29 cellular contexts compared by ENCODE assay signal in genomic region chr12:29212682-29213397, GRCh38.
DNase-seq lines count a peak whose midpoint lies in the region; ATAC-seq and TF ChIP-seq lines count a peak whose summit lies in the region.
"Had no signal": no experiment of that assay in that cellular context is flagged by ENCODE, and none has a peak within 500 bp of the region (broad histone marks: within the 10 kb centered on the region; RNA-seq: fewer than 3 reads in every experiment).

No MANE protein-coding gene starts in this region.

- H3K27me3 ChIP-seq in colonic mucosa (no peaks in the 10 kb centered on the region), muscle layer of duodenum (ENCODE audit: low read depth, low read length) (no peaks in the 10 kb centered on the region), right lobe of liver (no peaks in the 10 kb centered on the region)
- H3K27me3 ChIP-seq: BLaER1, gastroesophageal sphincter, neural progenitor cell, testis had no signal

- POLR2A ChIA-PET in activated CD4-positive, alpha-beta T cell treated with anti-CD3 and anti-CD28 coated beads, Interleukin-2, amount 10 ng/mL, durations not matched to agents 7 days and 5 days (lab: Charles Lee), result no interaction called here

- H3K36me3 ChIP-seq in colonic mucosa (no peaks in the 10 kb centered on the region), muscle layer of duodenum (ENCODE audit: control insufficient read depth in 1 of 2, insufficient read depth in 2 of 2, low read length in 2 of 2) (no peaks in the 10 kb centered on the region), right lobe of liver (no peaks in the 10 kb centered on the region)
- H3K36me3 ChIP-seq: BLaER1, gastroesophageal sphincter, neural progenitor cell had no signal

- H3K9me3 ChIP-seq in colonic mucosa (no peaks in the 10 kb centered on the region), muscle layer of duodenum (ENCODE audit: control insufficient read depth in 1 of 2, low read length in 2 of 2) (no peaks in the 10 kb centered on the region), right lobe of liver (no peaks in the 10 kb centered on the region)
- H3K9me3 ChIP-seq: BLaER1, gastroesophageal sphincter, psoas muscle, testis had no signal

- H3K4me3 ChIP-seq in NB4 (ENCODE audit: low read depth, low read length) (no peak overlapping the region), colonic mucosa (no peak overlapping the region), muscle layer of duodenum (ENCODE audit: low read depth in 1 of 2, low read length in 2 of 2) (no peak overlapping the region), right lobe of liver (no peak overlapping the region)
- H3K4me3 ChIP-seq: BLaER1, gastroesophageal sphincter, GM23338, lung, neural progenitor cell, psoas muscle, testis had no signal

- CTCF ChIA-PET in activated CD4-positive, alpha-beta T cell treated with anti-CD3 and anti-CD28 coated beads, Interleukin-2, amount 10 ng/mL, durations not matched to agents 7 days and 5 days (lab: Charles Lee), result no interaction called here

- 35% methylated on average over 4 of the region's 4 CpGs for WGBS in right lobe of liver (ENCODE audit: insufficient coverage, low coverage, low lambda C conversion rate, missing lambda C conversion rate)

- TF ChIP-seq CTCF in NB4 (IDR thresholded peaks at IDR 0.05; ENCODE audit: low read depth, low read length), result no peak
- TF ChIP-seq CTCF in colonic mucosa (IDR thresholded peaks at IDR 0.05), result no peak
- TF ChIP-seq CTCF in right lobe of liver (IDR thresholded peaks at IDR 0.05), result no peak

- no peaks in the 10 kb centered on the region for H3K9me3 Mint-ChIP-seq in activated CD4-positive, alpha-beta T cell treated with anti-CD3 and anti-CD28 coated beads, Interleukin-2, amount 10 ng/mL, durations not matched to agents 7 days and 5 days
- H3K9me3 Mint-ChIP-seq: activated CD4-positive, alpha-beta memory T cell treated with anti-CD3 and anti-CD28 coated beads, Interleukin-2, amount 10 ng/mL, durations not matched to agents 7 days and 5 days; GM23338; neural progenitor cell had no signal

- H3K27ac ChIP-seq in colonic mucosa (peak overlapping the region; percentile 33), muscle layer of duodenum (ENCODE audit: low read length) (peak overlapping the region; percentile 14), right lobe of liver (no peak overlapping the region)
- H3K27ac ChIP-seq: BLaER1, gastroesophageal sphincter, neural progenitor cell, psoas muscle, testis had no signal

- DNase-seq in EH (ENCODE audit: low read depth) (peak; percentile 67), NB4 (ENCODE audit: low read depth) (peak; percentile 52), colonic mucosa (no peak), KG1 (lab: John Stamatoyannopoulos, UW) (no peak), right lobe of liver (no peak), SW480 (ENCODE audit: low spot score) (no peak)
- no peak for DNase-seq in activated CD4-positive, alpha-beta T cell treated with anti-CD3 and anti-CD28 coated beads, Interleukin-2, amount 10 ng/mL, durations not matched to agents 7 days and 5 days
- DNase-seq: ACHN; activated CD4-positive, alpha-beta memory T cell treated with anti-CD3 and anti-CD28 coated beads, Interleukin-2, amount 10 ng/mL, durations not matched to agents 7 days and 5 days; activated CD4-positive, CD25-positive, alpha-beta regulatory T cell; activated effector memory CD4-positive, alpha-beta T cell treated with Interleukin-2 at 50 U/mL for 16 hours; cerebellar nuclear complex; DMS53; effector CD8-positive, alpha-beta T cell; erythroblast; GF-D8; NCI-H146; NCI-H526 treated with DMSO at 0.1 percent for 48 hours; psoas muscle; stimulated activated CD4-positive, alpha-beta T cell treated with anti-CD3 and anti-CD28 coated beads, Interleukin-4, amount 100 ng/mL, for 4 hours; stimulated activated naive CD4-positive, alpha-beta T cell treated with Interleukin-2 at 50 U/mL for 16 hours; T1000; testis had no signal

- peaks cover 7% of the 10 kb centered on the region for H3K4me1 ChIP-seq in colonic mucosa
- H3K4me1 ChIP-seq in muscle layer of duodenum (ENCODE audit: control insufficient read depth in 1 of 2, insufficient read depth in 2 of 2, low read length in 2 of 2), result peaks cover 0 to 18% of the 10 kb centered on the region in 2 donors
- no peaks in the 10 kb centered on the region for H3K4me1 ChIP-seq in right lobe of liver
- H3K4me1 ChIP-seq: neural progenitor cell, psoas muscle, testis had no signal

- no peak for ATAC-seq in right lobe of liver
- ATAC-seq: gastroesophageal sphincter, GM23338, psoas muscle had no signal

- H3K36me3 Mint-ChIP-seq in activated CD4-positive, alpha-beta T cell treated with anti-CD3 and anti-CD28 coated beads, Interleukin-2, amount 10 ng/mL, durations not matched to agents 7 days and 5 days (ENCODE audit: low read depth), result no peaks in the 10 kb centered on the region
- H3K36me3 Mint-ChIP-seq: neural progenitor cell had no signal

- no peak overlapping the region for H3K27ac Mint-ChIP-seq in activated CD4-positive, alpha-beta T cell treated with anti-CD3 and anti-CD28 coated beads, Interleukin-2, amount 10 ng/mL, durations not matched to agents 7 days and 5 days
- H3K27ac Mint-ChIP-seq: activated CD4-positive, alpha-beta memory T cell treated with anti-CD3 and anti-CD28 coated beads, Interleukin-2, amount 10 ng/mL, durations not matched to agents 7 days and 5 days; GM23338; neural progenitor cell had no signal

- no peak for TF ChIP-seq POLR2A in NB4 (IDR thresholded peaks at IDR 0.05; ENCODE audit: extremely low read depth, insufficient read length)
- TF ChIP-seq POLR2A in right lobe of liver (IDR thresholded peaks at IDR 0.05), result no peak

- H3K4me1 Mint-ChIP-seq in activated CD4-positive, alpha-beta T cell treated with anti-CD3 and anti-CD28 coated beads, Interleukin-2, amount 10 ng/mL, durations not matched to agents 7 days and 5 days, result no peaks in the 10 kb centered on the region
- H3K4me1 Mint-ChIP-seq: activated CD4-positive, alpha-beta memory T cell treated with anti-CD3 and anti-CD28 coated beads, Interleukin-2, amount 10 ng/mL, durations not matched to agents 7 days and 5 days; GM23338; neural progenitor cell had no signal

- no peak overlapping the region for H3K9ac ChIP-seq in colonic mucosa (ENCODE audit: low read depth in 2 of 2, low read length in 2 of 2)
- H3K9ac ChIP-seq: BLaER1, neural progenitor cell had no signal

- peaks cover 2% of the 10 kb centered on the region for H3K27me3 Mint-ChIP-seq in activated CD4-positive, alpha-beta T cell treated with anti-CD3 and anti-CD28 coated beads, Interleukin-2, amount 10 ng/mL, durations not matched to agents 7 days and 5 days
- H3K27me3 Mint-ChIP-seq: activated CD4-positive, alpha-beta memory T cell treated with anti-CD3 and anti-CD28 coated beads, Interleukin-2, amount 10 ng/mL, durations not matched to agents 7 days and 5 days had no signal

- intact Hi-C loops in colonic mucosa (cut with DNase I) (loop anchor here (10.0 kb wide), 1 partner anchor 58 kb away; no protein-coding TSS in a partner anchor), right lobe of liver (cut with DNase I) (no loop called here)

- no peak overlapping the region for H3K4me3 Mint-ChIP-seq in activated CD4-positive, alpha-beta T cell treated with anti-CD3 and anti-CD28 coated beads, Interleukin-2, amount 10 ng/mL, durations not matched to agents 7 days and 5 days
- H3K4me3 Mint-ChIP-seq: activated CD4-positive, alpha-beta memory T cell treated with anti-CD3 and anti-CD28 coated beads, Interleukin-2, amount 10 ng/mL, durations not matched to agents 7 days and 5 days; GM23338; neural progenitor cell had no signal

Comparison
In these comparisons a context has a peak if more than half of its experiments do, and no peak if none do; other contexts are left out.
1. DNase-seq: peak in EH (single experiment) and NB4 (single experiment); none in colonic mucosa (single experiment), KG1 (single experiment), right lobe of liver (0 of 3), SW480 (single experiment) and activated CD4-positive, alpha-beta T cell treated with anti-CD3 and anti-CD28 coated beads, Interleukin-2, amount 10 ng/mL, durations not matched to agents 7 days and 5 days (single experiment).
2. H3K27ac ChIP-seq: peak in colonic mucosa (single experiment) and muscle layer of duodenum (single experiment); none in right lobe of liver (0 of 3).